Comparison of ENCODE assay signal across 9 cellular contexts in the genomic region with DNA sequence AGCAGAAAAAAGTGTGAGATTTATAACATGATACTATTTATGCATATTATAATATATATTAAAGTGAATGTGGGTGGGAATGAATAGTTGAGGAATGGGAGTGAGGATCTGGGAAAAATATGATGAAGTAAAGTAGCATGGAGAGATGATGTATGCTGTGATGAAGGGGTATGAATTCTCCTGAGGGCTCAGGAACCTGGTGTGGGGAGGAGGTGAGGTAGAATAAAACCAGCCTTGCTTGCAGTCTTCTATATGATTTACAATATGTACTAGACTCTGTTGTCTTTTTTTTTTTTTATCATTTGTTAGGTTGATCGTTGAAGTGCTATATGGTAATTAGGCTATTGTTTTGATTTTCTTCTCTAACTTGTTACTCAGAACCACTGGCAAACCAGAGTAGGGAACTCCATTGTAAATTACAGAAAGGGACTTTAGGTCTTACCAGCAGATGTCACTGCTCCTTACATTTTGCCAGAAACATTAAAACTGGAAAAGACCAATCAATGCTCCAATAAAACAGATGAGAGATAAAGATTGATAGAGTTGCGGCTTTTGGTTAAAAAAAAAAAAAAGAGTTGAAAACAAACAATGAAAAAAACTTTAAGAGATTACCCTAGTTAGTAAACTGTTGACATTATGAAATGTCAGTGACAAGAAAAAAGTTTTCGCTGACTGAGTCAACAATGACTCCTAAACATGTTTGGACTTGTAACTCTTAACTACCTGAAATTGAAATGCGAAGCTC. TPM values are rescaled to one million over a fixed set of nuclear protein-coding genes. Genes with fewer than 3 reads are reported as not detected.
DNase-seq lines count a peak whose midpoint lies in the region; FAIRE-seq and TF ChIP-seq lines count a peak whose summit lies in the region.
"Had no signal": no experiment of that assay in that cellular context is flagged by ENCODE, and none has a peak within 500 bp of the region (broad histone marks: within the 10 kb centered on the region; RNA-seq: fewer than 3 reads in every experiment).

No MANE protein-coding gene starts in this region.

- H3K4me1 Mint-ChIP-seq in astrocyte (ENCODE audit: low read depth, unreplicated experiment), result peaks cover 22% of the 10 kb centered on the region

- peak overlapping the region; percentile 20 for H3K4me2 ChIP-seq in astrocyte (ENCODE audit: low read length)

- no peaks in the 10 kb centered on the region for H3K36me3 ChIP-seq in astrocyte (ENCODE audit: insufficient read depth, low read length)
- H3K36me3 ChIP-seq in tibial artery, result peaks cover 0 to 5% (median 0%) of the 10 kb centered on the region in 3 donors

- H3K4me3 ChIP-seq in astrocyte (ENCODE audit: insufficient read depth, low read depth, low read length), result no peak overlapping the region
- no peak overlapping the region for H3K4me3 ChIP-seq in tibial artery
- H3K4me3 ChIP-seq: skin epidermis had no signal

- peak; percentile 97 for FAIRE-seq in G401.6 (lab: Jason Lieb, UNC)
- peak; percentile 76 for FAIRE-seq in astrocyte (lab: Jason Lieb, UNC)

- no peak overlapping the region for H3K27ac ChIP-seq in astrocyte (ENCODE audit: low read depth, low read length)
- H3K27ac ChIP-seq in tibial artery, result no peak overlapping the region

- no peaks in the 10 kb centered on the region for H3K79me2 ChIP-seq in astrocyte (ENCODE audit: insufficient read depth, low read length)

- no peaks in the 10 kb centered on the region for H3K27me3 Mint-ChIP-seq in astrocyte (ENCODE audit: low read depth, unreplicated experiment)

- H3K27me3 ChIP-seq in astrocyte (ENCODE audit: insufficient read depth, low read length) (no peaks in the 10 kb centered on the region), tibial artery (no peaks in the 10 kb centered on the region)

- H3K36me3 Mint-ChIP-seq in astrocyte (ENCODE audit: low read depth, unreplicated experiment), result peaks cover 5% of the 10 kb centered on the region

- H3K4me1 ChIP-seq in astrocyte (ENCODE audit: insufficient read depth, low read length), result peaks cover 9% of the 10 kb centered on the region
- no peaks in the 10 kb centered on the region for H3K4me1 ChIP-seq in tibial artery

- H4K20me1 ChIP-seq in astrocyte (ENCODE audit: insufficient read depth, low read length), result no peaks in the 10 kb centered on the region

- no peaks in the 10 kb centered on the region for H3K9me3 Mint-ChIP-seq in astrocyte (ENCODE audit: unreplicated experiment)
- H3K9me3 Mint-ChIP-seq: T-helper 1 cell treated with Interleukin-12 subunit alpha and Interleukin-12 subunit beta and Interleukin-4 antibody, amounts not matched to agents 30 μg/mL and 1 μg/mL, for 36 hours had no signal

- H2AFZ ChIP-seq in astrocyte (ENCODE audit: low read depth, low read length), result no peak overlapping the region

- H3K9me3 ChIP-seq in astrocyte (ENCODE audit: insufficient read depth, low read depth, low read length), result no peaks in the 10 kb centered on the region
- H3K9me3 ChIP-seq in tibial artery, result no peaks in the 10 kb centered on the region

- no peak overlapping the region for H3K9ac ChIP-seq in astrocyte (ENCODE audit: low read length)

- H3K27ac Mint-ChIP-seq in astrocyte (ENCODE audit: unreplicated experiment), result peak overlapping the region; percentile 67
- H3K27ac Mint-ChIP-seq: T-helper 1 cell treated with Interleukin-12 subunit alpha and Interleukin-12 subunit beta and Interleukin-4 antibody, amounts not matched to agents 30 μg/mL and 1 μg/mL, for 36 hours had no signal

- intact Hi-C loops in tibial artery (cut with DNase I; ENCODE audit: low total_unique reads), result loop anchor here (5.0 kb wide), 1 partner anchor 182 kb away; no protein-coding TSS in a partner anchor

- no peak overlapping the region for H3K4me3 Mint-ChIP-seq in astrocyte (ENCODE audit: unreplicated experiment)
- H3K4me3 Mint-ChIP-seq: T-helper 1 cell treated with Interleukin-12 subunit alpha and Interleukin-12 subunit beta and Interleukin-4 antibody, amounts not matched to agents 30 μg/mL and 1 μg/mL, for 36 hours had no signal

- DNase-seq in LoVo (ENCODE audit: low spot score) (peak; percentile 82), astrocyte (ENCODE audit: low read depth) (peak; percentile 31), inferior parietal cortex (ENCODE audit: extremely low spot score) (peak; percentile 79), tibial artery (no peak), cortex of kidney (lab: John Stamatoyannopoulos, UW) (no peak)
- DNase-seq in stimulated activated CD4-positive, alpha-beta T cell treated with anti-CD3 and anti-CD28 coated beads, Interleukin-1b, Interleukin-23, amount 100 ng/mL, for 48 hours, result no peak

- TF ChIP-seq CTCF in astrocyte (IDR thresholded peaks at IDR 0.05; ENCODE audit: insufficient read depth, low read depth, low read length) (peak; percentile 61), tibial artery (IDR thresholded peaks at IDR 0.05) (peak; percentile 51 to 53)

RNA-seq across cellular contexts. Expression of a gene that starts 39.9 kb away (rescaled TPM):
- total RNA-seq in astrocyte, result 15.8 and 17.9 TPM in 2 replicates

Comparison
In these comparisons a context has a peak if more than half of its experiments do, and no peak if none do; other contexts are left out.
1. DNase-seq: peak in LoVo (single experiment), astrocyte (single experiment) and inferior parietal cortex (single experiment); none in tibial artery (0 of 2), cortex of kidney (single experiment) and stimulated activated CD4-positive, alpha-beta T cell treated with anti-CD3 and anti-CD28 coated beads, Interleukin-1b, Interleukin-23, amount 100 ng/mL, for 48 hours (single experiment).